In genomic region chr10:78510566-78511323, GRCh38 we compare ENCODE assay signal across 10 cellular contexts.
A peak's percentile ranks its signal among the peaks of the same experiment; 100 is the strongest.
DNase-seq lines count a peak whose midpoint lies in the region; ATAC-seq and TF ChIP-seq lines count a peak whose summit lies in the region.
"Had no signal": no experiment of that assay in that cellular context is flagged by ENCODE, and none has a peak within 500 bp of the region (broad histone marks: within the 10 kb centered on the region; RNA-seq: fewer than 3 reads in every experiment).

No MANE protein-coding gene starts in this region.

- no peak overlapping the region for H3K4me3 ChIP-seq in left ventricle myocardium inferior
- no peak overlapping the region for H3K4me3 ChIP-seq in colonic mucosa
- H3K4me3 ChIP-seq in muscle layer of colon (ENCODE audit: low read depth in 1 of 2, low read length in 2 of 2), result no peak overlapping the region
- no peak overlapping the region for H3K4me3 ChIP-seq in uterus

- no peaks in the 10 kb centered on the region for H3K4me1 Mint-ChIP-seq in effector memory CD8-positive, alpha-beta T cell (ENCODE audit: low read depth in 2 of 2)
- H3K4me1 Mint-ChIP-seq in HFFc6 (ENCODE audit: low read depth), result peaks cover 8% of the 10 kb centered on the region; the same call in 1 of the 2 replicates
- H3K4me1 Mint-ChIP-seq: natural killer cell had no signal

- ATAC-seq in left ventricle myocardium superior (peak; percentile 61), HG02588 (IDR thresholded peaks at IDR 0.05; ENCODE audit: unreplicated experiment) (no peak)
- no peak for ATAC-seq in effector memory CD8-positive, alpha-beta T cell (replicated peaks)
- ATAC-seq: natural killer cell had no signal

- H3K27me3 Mint-ChIP-seq in effector memory CD8-positive, alpha-beta T cell, result peaks cover 15 to 54% of the 10 kb centered on the region in 2 donors
- H3K27me3 Mint-ChIP-seq in HFFc6 (ENCODE audit: insufficient read depth), result peaks cover 13% of the 10 kb centered on the region

- H3K9ac ChIP-seq in colonic mucosa (ENCODE audit: low read depth in 2 of 2, low read length in 2 of 2), result no peak overlapping the region
- H3K9ac ChIP-seq in muscle layer of colon (ENCODE audit: low read length), result no peak overlapping the region

- TF ChIP-seq CTCF in left ventricle myocardium inferior (IDR thresholded peaks at IDR 0.05; ENCODE audit: borderline replicate concordance) (no peak), colonic mucosa (IDR thresholded peaks at IDR 0.05) (no peak), uterus (IDR thresholded peaks at IDR 0.05) (no peak), HFFc6 (IDR thresholded peaks at IDR 0.05) (no peak)

- no peaks in the 10 kb centered on the region for H3K36me3 Mint-ChIP-seq in effector memory CD8-positive, alpha-beta T cell (ENCODE audit: insufficient read depth)
- peaks cover 5% of the 10 kb centered on the region; the same call in 1 of the 2 replicates for H3K36me3 Mint-ChIP-seq in HFFc6 (ENCODE audit: low read depth)
- H3K36me3 Mint-ChIP-seq: natural killer cell had no signal

- H3K4me1 ChIP-seq in left ventricle myocardium inferior, result peaks cover 9% of the 10 kb centered on the region
- H3K4me1 ChIP-seq in colonic mucosa, result no peaks in the 10 kb centered on the region
- H3K4me1 ChIP-seq in muscle layer of colon (ENCODE audit: insufficient read depth, low read length), result peaks cover 77% of the 10 kb centered on the region
- H3K4me1 ChIP-seq in uterus, result peaks cover 25 to 26% of the 10 kb centered on the region in 2 donors

- no peaks in the 10 kb centered on the region for H3K9me3 ChIP-seq in left ventricle myocardium inferior (replicated peaks)
- H3K9me3 ChIP-seq in colonic mucosa, result no peaks in the 10 kb centered on the region
- H3K9me3 ChIP-seq in muscle layer of colon (ENCODE audit: low read length), result no peaks in the 10 kb centered on the region
- no peaks in the 10 kb centered on the region for H3K9me3 ChIP-seq in uterus

- no peak overlapping the region for H3K27ac Mint-ChIP-seq in effector memory CD8-positive, alpha-beta T cell
- H3K27ac Mint-ChIP-seq in HFFc6, result no peak overlapping the region
- H3K27ac Mint-ChIP-seq: natural killer cell had no signal

- intact Hi-C loops in left ventricle myocardium superior (cut with micrococcal nuclease), result no loop called here
- intact Hi-C loops in left ventricle myocardium inferior (cut with micrococcal nuclease), result no loop called here
- intact Hi-C loops in colonic mucosa (cut with DNase I), result no loop called here
- intact Hi-C loops in uterus (cut with DNase I; ENCODE audit: low total_unique reads), result no loop called here

- H3K27ac ChIP-seq in left ventricle myocardium inferior (replicated peaks) (no peak overlapping the region), colonic mucosa (peak overlapping the region; percentile 15), muscle layer of colon (ENCODE audit: low read depth, low read length) (peak overlapping the region; percentile 84), uterus (peak overlapping the region; percentile 76 to 86)

- DNase-seq in left ventricle myocardium superior (peak; percentile 36), left ventricle myocardium inferior (no peak), colonic mucosa (peak; percentile 30), uterus (peak; percentile 40 to 42), HFFc6 (no peak)
- no peak for DNase-seq in effector memory CD8-positive, alpha-beta T cell
- DNase-seq: natural killer cell, NCI-H2081 treated with DMSO at 0.1 percent for 48 hours had no signal

- H3K36me3 ChIP-seq in left ventricle myocardium inferior, result no peaks in the 10 kb centered on the region
- no peaks in the 10 kb centered on the region for H3K36me3 ChIP-seq in colonic mucosa
- no peaks in the 10 kb centered on the region for H3K36me3 ChIP-seq in muscle layer of colon (ENCODE audit: insufficient read depth, low read length)
- no peaks in the 10 kb centered on the region for H3K36me3 ChIP-seq in uterus

- H3K4me3 Mint-ChIP-seq in effector memory CD8-positive, alpha-beta T cell, result no peak overlapping the region
- no peak overlapping the region for H3K4me3 Mint-ChIP-seq in HFFc6
- H3K4me3 Mint-ChIP-seq: natural killer cell had no signal

- H3K27me3 ChIP-seq in left ventricle myocardium inferior (ENCODE audit: low read depth), result no peaks in the 10 kb centered on the region
- no peaks in the 10 kb centered on the region for H3K27me3 ChIP-seq in colonic mucosa
- H3K27me3 ChIP-seq in muscle layer of colon (ENCODE audit: control insufficient read depth in 1 of 2, insufficient read depth in 2 of 2, low read length in 2 of 2), result no peaks in the 10 kb centered on the region
- no peaks in the 10 kb centered on the region for H3K27me3 ChIP-seq in uterus

- no peaks in the 10 kb centered on the region for H3K9me3 Mint-ChIP-seq in effector memory CD8-positive, alpha-beta T cell
- H3K9me3 Mint-ChIP-seq in HFFc6, result peaks cover 4% of the 10 kb centered on the region; the same call in 1 of the 2 replicates
- H3K9me3 Mint-ChIP-seq: natural killer cell had no signal

- no peak for TF ChIP-seq POLR2A in uterus (IDR thresholded peaks at IDR 0.05)

Comparison
In these comparisons a context has a peak if more than half of its experiments do, and no peak if none do; other contexts are left out.
1. DNase-seq: peak in left ventricle myocardium superior (single experiment), colonic mucosa (single experiment) and uterus (2 of 2); none in left ventricle myocardium inferior (single experiment), effector memory CD8-positive, alpha-beta T cell (0 of 3) and HFFc6 (single experiment).